In genomic region chr17:51029142-51029541, GRCh38 we compare ENCODE assay signal across 9 cellular contexts.
DNase-seq lines count a peak whose midpoint lies in the region; ATAC-seq and TF ChIP-seq lines count a peak whose summit lies in the region.
"Had no signal": no experiment of that assay in that cellular context is flagged by ENCODE, and none has a peak within 500 bp of the region (broad histone marks: within the 10 kb centered on the region; RNA-seq: fewer than 3 reads in every experiment).

No MANE protein-coding gene starts in this region.

- H3K27ac ChIP-seq in DOHH2 (ENCODE audit: low read depth, low read length) (peak overlapping the region; percentile 7; the same call in 1 of the 2 replicates), rectal smooth muscle tissue (ENCODE audit: low read depth, low read length) (no peak overlapping the region)

- H3K36me3 Mint-ChIP-seq in dendritic cell treated with granulocyte-macrophage colony-stimulating factor and Interleukin-4, amounts not matched to agents 40 ng/mL and 50 ng/mL, for 4 days (ENCODE audit: low read depth), result peaks cover 13% of the 10 kb centered on the region

- H3K9ac ChIP-seq in rectal smooth muscle tissue (ENCODE audit: low read length), result no peak overlapping the region

- peak overlapping the region; percentile 17 for H3K27ac Mint-ChIP-seq in dendritic cell treated with granulocyte-macrophage colony-stimulating factor and Interleukin-4, amounts not matched to agents 40 ng/mL and 50 ng/mL, for 4 days

- H3K4me2 ChIP-seq in DOHH2 (ENCODE audit: low read length), result peak overlapping the region; percentile 44

- no peak for TF ChIP-seq CTCF in DOHH2 (IDR thresholded peaks at IDR 0.05; ENCODE audit: low read depth, low read length, poor library complexity, severe bottlenecking)

- peaks cover 16% of the 10 kb centered on the region for H3K4me1 Mint-ChIP-seq in dendritic cell treated with granulocyte-macrophage colony-stimulating factor and Interleukin-4, amounts not matched to agents 40 ng/mL and 50 ng/mL, for 4 days (ENCODE audit: low read depth)

- peaks cover 27% of the 10 kb centered on the region for H3K4me1 ChIP-seq in DOHH2 (ENCODE audit: control insufficient read depth, low read length)
- H3K4me1 ChIP-seq in rectal smooth muscle tissue (ENCODE audit: control insufficient read depth, insufficient read depth, low read length), result peaks cover 3% of the 10 kb centered on the region

- H3K4me3 ChIP-seq in DOHH2 (ENCODE audit: low read length) (0 out of 2 replicates have a peak overlapping the region, but pooled peaks have one; percentile 19), rectal smooth muscle tissue (ENCODE audit: low read length) (peak overlapping the region; percentile 13)

- H3K4me3 Mint-ChIP-seq in dendritic cell treated with granulocyte-macrophage colony-stimulating factor and Interleukin-4, amounts not matched to agents 40 ng/mL and 50 ng/mL, for 4 days, result no peak overlapping the region
- H3K4me3 Mint-ChIP-seq: neural crest cell had no signal

- DNase-seq in NAMALWA (ENCODE audit: low spot score) (peak; percentile 32), NCI-H82 treated with DMSO at 0.1 percent for 48 hours (lab: John Stamatoyannopoulos, UW; ENCODE audit: unreplicated experiment) (no peak), AML-193 (lab: John Stamatoyannopoulos, UW) (no peak)
- DNase-seq: stimulated activated CD4-positive, alpha-beta T cell treated with anti-CD3 and anti-CD28 coated beads, Interleukin-4, amount 100 ng/mL, for 4 hours had no signal

- no peaks in the 10 kb centered on the region for H3K79me2 ChIP-seq in DOHH2 (ENCODE audit: control insufficient read depth, low read length)

- H3K27me3 ChIP-seq in DOHH2 (ENCODE audit: control insufficient read depth, low read length), result no peaks in the 10 kb centered on the region
- H3K27me3 ChIP-seq in rectal smooth muscle tissue (ENCODE audit: control insufficient read depth, insufficient read depth, low read length), result no peaks in the 10 kb centered on the region

- H4K20me1 ChIP-seq in DOHH2 (ENCODE audit: control insufficient read depth, insufficient read depth, low read depth, low read length), result no peaks in the 10 kb centered on the region

- no peaks in the 10 kb centered on the region for H3K27me3 Mint-ChIP-seq in dendritic cell treated with granulocyte-macrophage colony-stimulating factor and Interleukin-4, amounts not matched to agents 40 ng/mL and 50 ng/mL, for 4 days

- H3K36me3 ChIP-seq in DOHH2 (ENCODE audit: control insufficient read depth, low read length) (peaks cover 6% of the 10 kb centered on the region), rectal smooth muscle tissue (ENCODE audit: control insufficient read depth, insufficient read depth, low read length) (no peaks in the 10 kb centered on the region)

- no peaks in the 10 kb centered on the region for H3K9me2 ChIP-seq in DOHH2 (replicated peaks; ENCODE audit: control insufficient read depth, low read length)

- no peaks in the 10 kb centered on the region for H3K9me3 ChIP-seq in DOHH2 (ENCODE audit: control insufficient read depth, insufficient read depth, low read length)

- no peaks in the 10 kb centered on the region for H3K9me3 Mint-ChIP-seq in dendritic cell treated with granulocyte-macrophage colony-stimulating factor and Interleukin-4, amounts not matched to agents 40 ng/mL and 50 ng/mL, for 4 days
- H3K9me3 Mint-ChIP-seq: neural crest cell had no signal

- intact Hi-C loops in dendritic cell treated with granulocyte-macrophage colony-stimulating factor and Interleukin-4, amounts not matched to agents 40 ng/mL and 50 ng/mL, for 4 days (cut with micrococcal nuclease), result no loop called here

- H3F3A ChIP-seq in DOHH2 (ENCODE audit: control insufficient read depth, insufficient read depth), result peaks cover 8% of the 10 kb centered on the region; the same call in 1 of the 2 replicates

- no peak for ATAC-seq in GM18502 (IDR thresholded peaks at IDR 0.05; ENCODE audit: poor library complexity, unreplicated experiment)
